In the genomic region with DNA sequence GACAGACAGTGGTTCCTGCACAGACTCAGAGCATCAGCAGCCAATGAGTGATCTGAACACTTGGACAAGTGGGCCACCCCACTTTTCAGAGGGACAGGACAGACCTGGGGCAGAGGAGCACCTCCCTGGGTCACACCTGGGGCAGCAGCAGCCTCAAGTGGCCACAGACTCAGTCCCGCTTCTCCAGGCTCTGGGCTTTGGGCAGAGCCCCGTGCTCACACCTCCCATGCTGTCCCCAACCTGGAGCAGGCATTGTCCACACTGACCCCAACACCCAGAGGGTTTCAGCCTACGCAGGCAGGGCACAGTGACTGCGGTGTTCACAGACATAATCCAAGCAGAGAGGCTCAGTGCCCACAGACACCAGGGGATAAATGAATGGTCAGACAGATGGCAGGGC, we compare ENCODE assay signal across 27 cellular contexts.
"Had no signal": no experiment of that assay in that cellular context is flagged by ENCODE, and none has a peak within 500 bp of the region (broad histone marks: within the 10 kb centered on the region; RNA-seq: fewer than 3 reads in every experiment).

No MANE protein-coding gene starts in this region.

- DNase-seq: dermis blood vessel endothelial cell; effector memory CD8-positive, alpha-beta T cell; foreskin keratinocyte; heart right ventricle; hippocampal formation; left cardiac atrium; left lung; mesendoderm; midbrain; naive thymus-derived CD8-positive, alpha-beta T cell; nucleus accumbens; ovary; psoas muscle; right cardiac atrium; stimulated activated CD4-positive, alpha-beta T cell treated with anti-CD3 and anti-CD28 coated beads, Interleukin-15, amount 100 ng/mL, for 24 hours; stimulated activated CD4-positive, alpha-beta T cell treated with anti-CD3 and anti-CD28 coated beads, Interleukin-2, amount 100 ng/mL, for 48 hours; stimulated activated naive CD4-positive, alpha-beta T cell; stimulated activated naive CD8-positive, alpha-beta T cell treated with anti-CD3 and anti-CD28 coated beads, Interleukin-15, amount 100 ng/mL, for 72 hours; transverse colon; upper lobe of right lung; uterus had no signal

- H3K4me1 Mint-ChIP-seq: stimulated activated naive CD8-positive, alpha-beta T cell treated with anti-CD3 and anti-CD28 coated beads, Interleukin-15, amount 100 ng/mL, for 72 hours had no signal

- ATAC-seq: effector memory CD8-positive, alpha-beta T cell; foreskin keratinocyte; gastroesophageal sphincter; left cardiac atrium; left lung; naive thymus-derived CD8-positive, alpha-beta T cell; psoas muscle; right cardiac atrium; stimulated activated naive CD8-positive, alpha-beta T cell treated with anti-CD3 and anti-CD28 coated beads, Interleukin-15, amount 100 ng/mL, for 72 hours; upper lobe of right lung had no signal

- H3K27ac Mint-ChIP-seq: effector memory CD8-positive, alpha-beta T cell; stimulated activated naive CD8-positive, alpha-beta T cell treated with anti-CD3 and anti-CD28 coated beads, Interleukin-15, amount 100 ng/mL, for 72 hours had no signal

- H3K4me3 ChIP-seq: coronary artery, esophagus muscularis mucosa, gastroesophageal sphincter, heart right ventricle, left lung, neural progenitor cell, ovary, psoas muscle, skin epidermis, suprapubic skin, transverse colon, upper lobe of right lung, uterus had no signal

- H3K27me3 ChIP-seq: foreskin keratinocyte, neural progenitor cell, ovary had no signal

- H3K9me3 ChIP-seq: esophagus muscularis mucosa, gastroesophageal sphincter, heart right ventricle, left lung, ovary, psoas muscle, suprapubic skin, transverse colon, upper lobe of right lung, uterus had no signal

- H3K36me3 Mint-ChIP-seq: naive thymus-derived CD8-positive, alpha-beta T cell; neural progenitor cell had no signal

- H3K4me1 ChIP-seq: foreskin keratinocyte, heart right ventricle, left lung, psoas muscle, transverse colon, upper lobe of right lung, uterus had no signal

- H3K4me3 Mint-ChIP-seq: effector memory CD8-positive, alpha-beta T cell; naive thymus-derived CD8-positive, alpha-beta T cell; stimulated activated naive CD8-positive, alpha-beta T cell treated with anti-CD3 and anti-CD28 coated beads, Interleukin-15, amount 100 ng/mL, for 72 hours had no signal

- H3K36me3 ChIP-seq: esophagus muscularis mucosa, gastroesophageal sphincter, heart right ventricle, left lung, neural progenitor cell, ovary, suprapubic skin, transverse colon, upper lobe of right lung, uterus had no signal

- H3K9ac ChIP-seq: neural progenitor cell had no signal

- H3K27ac ChIP-seq: coronary artery, esophagus muscularis mucosa, foreskin keratinocyte, gastroesophageal sphincter, heart right ventricle, left lung, neural progenitor cell, ovary, psoas muscle, skin epidermis, suprapubic skin, transverse colon, upper lobe of right lung, uterus had no signal

- H3K9me3 Mint-ChIP-seq: effector memory CD8-positive, alpha-beta T cell; naive thymus-derived CD8-positive, alpha-beta T cell; neural progenitor cell; stimulated activated naive CD8-positive, alpha-beta T cell treated with anti-CD3 and anti-CD28 coated beads, Interleukin-15, amount 100 ng/mL, for 72 hours had no signal
